9 cellular contexts compared by ENCODE assay signal in the genomic region with DNA sequence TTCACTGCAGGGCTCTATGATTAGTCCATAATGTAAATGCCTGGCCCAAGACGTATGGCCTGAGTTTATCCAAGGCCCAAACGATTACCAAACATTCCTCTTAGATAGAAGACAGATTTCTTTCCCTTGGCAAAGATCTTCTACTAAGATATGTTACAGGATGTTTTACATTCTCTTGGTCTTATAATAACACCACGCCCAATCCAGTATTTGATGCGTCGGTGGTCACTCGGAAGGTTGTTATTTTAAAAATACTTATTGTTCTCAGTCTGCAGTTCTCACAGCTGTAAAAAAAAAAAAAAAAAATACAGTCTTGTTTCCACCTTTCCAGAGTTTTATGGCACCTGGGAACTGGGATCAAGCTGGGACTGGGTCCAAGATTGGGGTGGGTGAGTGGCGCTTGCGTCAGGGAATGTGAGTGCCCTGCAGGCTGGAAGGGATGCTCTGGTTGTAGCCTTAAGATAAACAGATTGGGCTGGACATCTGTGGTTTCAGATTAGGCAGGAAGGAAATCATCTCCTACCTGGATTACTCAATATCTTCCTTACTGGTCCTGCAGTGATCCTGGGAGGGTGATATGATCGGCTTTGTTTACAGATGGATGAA.
DNase-seq lines count a peak whose midpoint lies in the region; TF ChIP-seq lines count a peak whose summit lies in the region.
"Had no signal": no experiment of that assay in that cellular context is flagged by ENCODE, and none has a peak within 500 bp of the region (broad histone marks: within the 10 kb centered on the region; RNA-seq: fewer than 3 reads in every experiment).

No MANE protein-coding gene starts in this region.

- H3K27ac ChIP-seq in mesodermal cell (ENCODE audit: low read depth, low read length, severe bottlenecking) (peak overlapping the region; percentile 91), sigmoid colon (peak overlapping the region in 1 of 4 donors; percentile 11)

- no peaks in the 10 kb centered on the region for H3K27me3 ChIP-seq in sigmoid colon

- no peak overlapping the region for H3K4me3 ChIP-seq in cardiac fibroblast (replicated peaks in 1 of 2; ENCODE audit: low read depth in 2 of 2, low read length in 2 of 2)
- H3K4me3 ChIP-seq in mesodermal cell (ENCODE audit: extremely low read depth, insufficient read depth, low read length, poor library complexity, severe bottlenecking): no peak overlapping the region
- no peak overlapping the region for H3K4me3 ChIP-seq in sigmoid colon

- 61 to 90% methylated on average over 2 to 7 of the region's 9 CpGs for WGBS in mesodermal cell (ENCODE audit: insufficient coverage in 2 of 2), 2 experiments
- WGBS in sigmoid colon, 2 donors: 8 to 41% methylated on average over 9 of the region's 9 CpGs

- DNase-seq in AG08395 (ENCODE audit: low spot score): peak; percentile 48
- DNase-seq in M059J (ENCODE audit: low read depth): peak; percentile 95
- DNase-seq in cardiac fibroblast (ENCODE audit: low read depth in 2 of 2): peak; percentile 56 to 92
- DNase-seq in AML-193 (lab: John Stamatoyannopoulos, UW): no peak
- DNase-seq in stimulated activated naive CD4-positive, alpha-beta T cell treated with Interleukin-2 at 50 U/mL for 16 hours (lab: John Stamatoyannopoulos, UW): no peak
- no peak for DNase-seq in sigmoid colon
- DNase-seq in iPS-NIHi11 (ENCODE audit: low spot score): no peak
- DNase-seq: SHP77 had no signal

- TF ChIP-seq CTCF in cardiac fibroblast (IDR thresholded peaks at IDR 0.05; ENCODE audit: low read depth, low read length): no peak
- no peak for TF ChIP-seq CTCF in sigmoid colon (IDR thresholded peaks at IDR 0.05)

- intact Hi-C loops in sigmoid colon (cut with DNase I): no loop called here

- H3K9me3 ChIP-seq in mesodermal cell (ENCODE audit: control insufficient read depth, low read length) (no peaks in the 10 kb centered on the region), sigmoid colon (no peaks in the 10 kb centered on the region)

- TF ChIP-seq POLR2A in sigmoid colon (IDR thresholded peaks at IDR 0.05): no peak

- no peaks in the 10 kb centered on the region for H3K36me3 ChIP-seq in mesodermal cell (ENCODE audit: control insufficient read depth, insufficient read depth, low read length)
- H3K36me3 ChIP-seq in sigmoid colon: no peaks in the 10 kb centered on the region

- H3K4me1 ChIP-seq in mesodermal cell (ENCODE audit: control insufficient read depth, insufficient read depth, low read length, poor library complexity, severe bottlenecking) (peaks cover 39% of the 10 kb centered on the region), sigmoid colon (peaks cover 0 to 22% (median 13%) of the 10 kb centered on the region in 4 donors)

- TF ChIP-seq EP300 in sigmoid colon (IDR thresholded peaks at IDR 0.05): no peak

Comparison
In these comparisons a context has a peak if more than half of its experiments do, and no peak if none do; other contexts are left out.
1. DNase-seq: peak in AG08395 (single experiment), M059J (single experiment) and cardiac fibroblast (2 of 2); none in AML-193 (0 of 2), stimulated activated naive CD4-positive, alpha-beta T cell treated with Interleukin-2 at 50 U/mL for 16 hours (single experiment), sigmoid colon (single experiment) and iPS-NIHi11 (single experiment).